In the genomic region with DNA sequence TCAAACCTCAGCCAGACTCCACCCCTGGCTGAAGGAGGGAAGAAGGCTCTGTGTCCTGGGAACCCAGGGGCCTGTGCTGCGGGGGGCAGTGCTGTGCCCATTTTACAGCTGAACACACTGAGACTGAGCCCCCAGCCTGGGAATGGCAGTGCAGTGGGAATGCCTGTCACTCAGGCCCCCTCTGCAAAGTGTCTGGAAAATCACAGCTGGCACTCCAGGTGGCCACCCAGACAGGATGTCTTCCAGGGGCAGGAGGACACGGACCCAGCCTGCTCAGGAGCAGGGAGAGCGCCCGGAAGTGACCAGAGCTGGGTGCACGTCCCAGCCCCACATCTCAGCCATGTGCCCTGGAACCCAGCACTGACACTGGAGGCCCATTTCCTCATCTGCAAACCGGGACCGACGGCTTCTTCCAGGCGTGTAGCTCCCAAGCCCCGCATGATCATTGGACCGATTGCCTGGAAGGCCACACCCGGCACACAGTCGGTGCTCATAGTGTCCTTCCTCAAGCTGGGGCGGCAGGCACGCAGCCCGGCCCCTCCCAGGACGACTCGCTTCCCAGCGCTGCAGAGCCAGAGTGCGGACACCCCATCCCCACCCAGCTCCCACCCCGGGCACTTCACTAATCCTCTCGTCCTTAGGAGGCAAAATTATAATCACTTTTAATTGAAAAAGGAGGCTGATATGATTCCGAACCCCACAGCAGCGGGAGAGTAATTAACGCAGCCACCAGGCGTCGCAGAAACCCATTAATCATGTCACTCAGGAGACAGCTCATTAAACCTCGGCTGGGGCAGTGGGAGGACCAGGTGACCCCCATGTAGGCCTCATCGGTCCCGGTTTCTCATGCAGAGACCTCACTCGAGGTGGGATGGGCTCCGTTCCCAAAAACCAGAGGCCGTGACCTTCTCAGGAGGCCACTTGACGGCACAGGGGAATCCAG, we compare ENCODE assay signal across 29 cellular contexts. TPM values are rescaled to one million over a fixed set of nuclear protein-coding genes. Genes with fewer than 3 reads are reported as not detected.
DNase-seq lines count a peak whose midpoint lies in the region; ATAC-seq, FAIRE-seq and TF ChIP-seq lines count a peak whose summit lies in the region.
"Had no signal": no experiment of that assay in that cellular context is flagged by ENCODE, and none has a peak within 500 bp of the region (broad histone marks: within the 10 kb centered on the region; RNA-seq: fewer than 3 reads in every experiment).

No MANE protein-coding gene starts in this region.

- no peaks in the 10 kb centered on the region for H3K36me3 Mint-ChIP-seq in nephron progenitor cell (ENCODE audit: low read depth)
- H3K36me3 Mint-ChIP-seq: activated CD8-positive, alpha-beta memory T cell treated with anti-CD3 and anti-CD28 coated beads, Interleukin-2, amount 10 ng/mL, durations not matched to agents 7 days and 5 days; activated naive CD4-positive, alpha-beta T cell treated with anti-CD3 and anti-CD28 coated beads, Interleukin-2, amount 10 ng/mL, durations not matched to agents 7 days and 5 days; CD14-positive monocyte; naive thymus-derived CD4-positive, alpha-beta T cell had no signal

- no peak for FAIRE-seq in D721Med (lab: Jason Lieb, UNC)
- FAIRE-seq: G401.6, GM18507 had no signal

- peaks cover 3% of the 10 kb centered on the region for H3K27me3 Mint-ChIP-seq in nephron progenitor cell (ENCODE audit: low read depth, poor library complexity)
- H3K27me3 Mint-ChIP-seq: activated CD8-positive, alpha-beta memory T cell treated with anti-CD3 and anti-CD28 coated beads, Interleukin-2, amount 10 ng/mL, durations not matched to agents 7 days and 5 days; activated naive CD4-positive, alpha-beta T cell treated with anti-CD3 and anti-CD28 coated beads, Interleukin-2, amount 10 ng/mL, durations not matched to agents 7 days and 5 days; stimulated activated naive CD8-positive, alpha-beta T cell treated with anti-CD3 and anti-CD28 coated beads, Interleukin-15, Interleukin-2, amounts not matched to agents 100 ng/mL and 50 ng/mL, for 24 hours had no signal

- TF ChIP-seq CTCF in D721Med (IDR thresholded peaks at IDR 0.05; ENCODE audit: insufficient read depth, missing control alignments) (peak; percentile 20), nephron progenitor cell (IDR thresholded peaks at IDR 0.05) (no peak)

- no peaks in the 10 kb centered on the region for H3K9me3 Mint-ChIP-seq in nephron progenitor cell
- H3K9me3 Mint-ChIP-seq: activated naive CD4-positive, alpha-beta T cell treated with anti-CD3 and anti-CD28 coated beads, Interleukin-2, amount 10 ng/mL, durations not matched to agents 7 days and 5 days; CD14-positive monocyte; effector memory CD8-positive, alpha-beta T cell; naive thymus-derived CD4-positive, alpha-beta T cell; stimulated activated naive CD8-positive, alpha-beta T cell treated with anti-CD3 and anti-CD28 coated beads, Interleukin-15, Interleukin-2, amounts not matched to agents 100 ng/mL and 50 ng/mL, for 24 hours had no signal

- DNase-seq in D721Med (ENCODE audit: insufficient read length, low spot score) (peak; percentile 55), NCI-H146 (lab: John Stamatoyannopoulos, UW) (peak; percentile 29), nephron progenitor cell (peak; percentile 50), SKM-1 treated with dmso at 0.1 percent for 144 hours (lab: John Stamatoyannopoulos, UW; ENCODE audit: unreplicated experiment) (no peak), CD1c-positive myeloid dendritic cell (ENCODE audit: extremely low spot score) (no peak)
- DNase-seq: activated CD4-positive, alpha-beta T cell treated with anti-CD3 and anti-CD28 coated beads, Interleukin-2, amount 50 U/mL, for 1 hour; activated CD8-positive, alpha-beta memory T cell treated with anti-CD3 and anti-CD28 coated beads, Interleukin-2, amount 10 ng/mL, durations not matched to agents 7 days and 5 days; activated naive CD4-positive, alpha-beta T cell treated with anti-CD3 and anti-CD28 coated beads, Interleukin-2, amount 10 ng/mL, durations not matched to agents 7 days and 5 days; colonic mucosa; DMS153; effector memory CD8-positive, alpha-beta T cell; foreskin melanocyte; GOT3; KG1; left ventricle myocardium inferior; MV-4-11; naive thymus-derived CD4-positive, alpha-beta T cell; NCI-H1930; NCI-H446 treated with DMSO at 0.1 percent for 48 hours; ovary; RPMI8226 had no signal

- no peak for ATAC-seq in GM21515 (IDR thresholded peaks at IDR 0.05; ENCODE audit: unreplicated experiment)
- ATAC-seq: activated CD8-positive, alpha-beta memory T cell treated with anti-CD3 and anti-CD28 coated beads, Interleukin-2, amount 10 ng/mL, durations not matched to agents 7 days and 5 days; effector memory CD8-positive, alpha-beta T cell; esophagus mucosa; naive thymus-derived CD4-positive, alpha-beta T cell; SK-N-SH treated with all-trans-retinoic acid at 6 μM for 48 hours had no signal

- no peak overlapping the region for H3K4me3 Mint-ChIP-seq in nephron progenitor cell
- H3K4me3 Mint-ChIP-seq: activated CD8-positive, alpha-beta memory T cell treated with anti-CD3 and anti-CD28 coated beads, Interleukin-2, amount 10 ng/mL, durations not matched to agents 7 days and 5 days; activated naive CD4-positive, alpha-beta T cell treated with anti-CD3 and anti-CD28 coated beads, Interleukin-2, amount 10 ng/mL, durations not matched to agents 7 days and 5 days; CD14-positive monocyte; effector memory CD8-positive, alpha-beta T cell; naive thymus-derived CD4-positive, alpha-beta T cell; stimulated activated naive CD8-positive, alpha-beta T cell treated with anti-CD3 and anti-CD28 coated beads, Interleukin-15, Interleukin-2, amounts not matched to agents 100 ng/mL and 50 ng/mL, for 24 hours had no signal

- peak overlapping the region; percentile 72 for H3K27ac Mint-ChIP-seq in nephron progenitor cell
- H3K27ac Mint-ChIP-seq: activated CD8-positive, alpha-beta memory T cell treated with anti-CD3 and anti-CD28 coated beads, Interleukin-2, amount 10 ng/mL, durations not matched to agents 7 days and 5 days; activated naive CD4-positive, alpha-beta T cell treated with anti-CD3 and anti-CD28 coated beads, Interleukin-2, amount 10 ng/mL, durations not matched to agents 7 days and 5 days; effector memory CD8-positive, alpha-beta T cell; naive thymus-derived CD4-positive, alpha-beta T cell; stimulated activated naive CD8-positive, alpha-beta T cell treated with anti-CD3 and anti-CD28 coated beads, Interleukin-15, Interleukin-2, amounts not matched to agents 100 ng/mL and 50 ng/mL, for 24 hours had no signal

- peaks cover 13% of the 10 kb centered on the region for H3K4me1 Mint-ChIP-seq in nephron progenitor cell
- H3K4me1 Mint-ChIP-seq: activated CD8-positive, alpha-beta memory T cell treated with anti-CD3 and anti-CD28 coated beads, Interleukin-2, amount 10 ng/mL, durations not matched to agents 7 days and 5 days; activated naive CD4-positive, alpha-beta T cell treated with anti-CD3 and anti-CD28 coated beads, Interleukin-2, amount 10 ng/mL, durations not matched to agents 7 days and 5 days; CD14-positive monocyte; naive thymus-derived CD4-positive, alpha-beta T cell had no signal

TF ChIP-seq in PFSK-1, 5 proteins besides CTCF, POLR2A, EP300 and RAD21:
- no peak for TF ChIP-seq POLR2AphosphoS5 (IDR thresholded peaks at IDR 0.05; ENCODE audit: low read depth, low read length)
- TF ChIP-seq FOXP2 (optimal IDR thresholded peaks at IDR 0.05; ENCODE audit: borderline replicate concordance, extremely low read depth, extremely low read length, insufficient read depth) = peak; percentile 3
TF ChIP-seq in PFSK-1: peak in this region for 1.

RNA-seq across cellular contexts. Expression of a gene that starts 32.9 kb away (rescaled TPM):
- 7.8 TPM for polyA plus RNA-seq in PFSK-1 (2012; ENCODE audit: insufficient read length, low read depth)

RNA-seq across cellular contexts. Expression of a gene that starts 37.4 kb away (rescaled TPM):
- 15.2 TPM for polyA plus RNA-seq in PFSK-1 (2012; ENCODE audit: insufficient read length, low read depth)

Comparison
In these comparisons a context has a peak if more than half of its experiments do, and no peak if none do; other contexts are left out.
1. DNase-seq: peak in D721Med (single experiment), NCI-H146 (single experiment) and nephron progenitor cell (single experiment); none in SKM-1 treated with dmso at 0.1 percent for 144 hours (single experiment) and CD1c-positive myeloid dendritic cell (single experiment).